Comparison of ENCODE assay signal across 23 cellular contexts in genomic region chr5:57720656-57721055, GRCh38.
DNase-seq lines count a peak whose midpoint lies in the region; ATAC-seq and TF ChIP-seq lines count a peak whose summit lies in the region.
"Had no signal": no experiment of that assay in that cellular context is flagged by ENCODE, and none has a peak within 500 bp of the region (broad histone marks: within the 10 kb centered on the region; RNA-seq: fewer than 3 reads in every experiment).

No MANE protein-coding gene starts in this region.

- no peaks in the 10 kb centered on the region for H3K79me1 ChIP-seq in IMR-90 (ENCODE audit: low read depth in 1 of 2, low read length in 2 of 2)

- H4K5ac ChIP-seq in IMR-90 (ENCODE audit: low read depth, low read length) = peak overlapping the region; percentile 67; the same call in 1 of the 2 replicates

- WGBS in IMR-90 (ENCODE audit: extremely low coverage in 2 of 2, insufficient read length in 1 of 2), 2 experiments = 57% methylated on average over 1 of the region's 4 CpGs; no CpG with 5 or more reads in 1 of the 2 experiments
- 53 to 59% methylated on average over 4 of the region's 4 CpGs for WGBS in tibial nerve, 2 donors

- TF ChIP-seq RAD21 in IMR-90 (IDR thresholded peaks at IDR 0.05; ENCODE audit: low read length) = no peak

- H2AFZ ChIP-seq in IMR-90 (replicated peaks; ENCODE audit: low read length, poor library complexity) = no peak overlapping the region
- H2AFZ ChIP-seq: PC-9 had no signal

- H3K9me3 ChIP-seq in IMR-90 (ENCODE audit: control insufficient read depth, insufficient read depth, low read length) (no peaks in the 10 kb centered on the region), tibial nerve (no peaks in the 10 kb centered on the region)
- H3K9me3 ChIP-seq: A549, Caco-2 had no signal

- DNase-seq in IMR-90 (no peak), dorsolateral prefrontal cortex (peak in 6 of 10 donors; percentile 8 to 54 (median 48)), nucleus accumbens (lab: John Stamatoyannopoulos, UW) (peak in 35 of 56 donors; percentile 1 to 76 (median 36)), tibial nerve (ENCODE audit: low spot score in 2 of 2) (no peak), NCI-H446 (lab: John Stamatoyannopoulos, UW) (no peak), GDM1 (lab: John Stamatoyannopoulos, UW) (no peak), cortex of kidney (lab: John Stamatoyannopoulos, UW) (no peak)
- DNase-seq: C1 segment of cervical spinal cord; Caco-2; CD8-positive, alpha-beta T cell; DMS 273 treated with DMSO at 0.1 percent for 48 hours; DMS79; NCI-H1092; NCI-H1436 treated with DMSO at 0.1 percent for 48 hours; NCI-H187 treated with DMSO at 0.1 percent for 48 hours; NCI-H2171 treated with DMSO at 0.1 percent for 48 hours; NCI-H345; NCI-H524; NCI-H748 treated with DMSO at 0.1 percent for 48 hours; PC-9; Right ventricle myocardium superior had no signal

- H3K23ac ChIP-seq in IMR-90 (ENCODE audit: low read depth, low read length) = no peak overlapping the region

- peak overlapping the region; percentile 13; the same call in 1 of the 2 replicates for H3K27ac ChIP-seq in IMR-90 (ENCODE audit: insufficient read depth, low read length)
- peak overlapping the region in 1 of 59 donors; percentile 55 for H3K27ac ChIP-seq in dorsolateral prefrontal cortex
- peak overlapping the region in 3 of 4 donors; percentile 31 to 71 (median 69) for H3K27ac ChIP-seq in tibial nerve
- H3K27ac ChIP-seq: HL-60, PC-9 had no signal

- BruUV-seq in IMR-90 (replicated peaks; lab: Mats Ljungman, UMichigan) = no TSS peak

- peak overlapping the region; percentile 82 for H3K18ac ChIP-seq in IMR-90 (ENCODE audit: low read depth, low read length)

- H4K20me1 ChIP-seq in IMR-90 (ENCODE audit: insufficient read depth, low read length) = no peaks in the 10 kb centered on the region

- H2BK120ac ChIP-seq in IMR-90 (ENCODE audit: low read depth, low read length) = peak overlapping the region; percentile 44; the same call in 1 of the 2 replicates

- CTCF ChIA-PET in IMR-90 (lab: Yijun Ruan, JAX) = interaction anchor here (0.7 to 1.3 kb wide), 2 partner anchors 55 to 121 kb away, joined by 3 to 4 read pairs; no protein-coding TSS in a partner anchor

- peak overlapping the region; percentile 10; the same call in 1 of the 2 replicates for H3K14ac ChIP-seq in IMR-90 (replicated peaks; ENCODE audit: low read depth, low read length)

- H3K36me3 ChIP-seq in IMR-90 (ENCODE audit: control insufficient read depth, insufficient read depth, low read length) = no peaks in the 10 kb centered on the region
- no peaks in the 10 kb centered on the region for H3K36me3 ChIP-seq in tibial nerve

- POLR2A ChIA-PET in IMR-90 (lab: Charles Lee; ENCODE audit: unreplicated experiment) = interaction anchor here (0.6 kb wide), 1 partner anchor 28 kb away, joined by 6 read pairs; no protein-coding TSS in a partner anchor

- no peak for ATAC-seq in IMR-90 (ENCODE audit: low read depth)
- ATAC-seq: A549; CD8-positive, alpha-beta T cell had no signal

- no peak overlapping the region for H2BK5ac ChIP-seq in IMR-90 (ENCODE audit: low read depth, low read length, poor library complexity, severe bottlenecking)

- H3K4me1 ChIP-seq in IMR-90 (ENCODE audit: control insufficient read depth, insufficient read depth, low read length) = peaks cover 14% of the 10 kb centered on the region
- H3K4me1 ChIP-seq in tibial nerve = peaks cover 0 to 24% (median 2%) of the 10 kb centered on the region in 4 donors

- peak overlapping the region; percentile 61 for H2BK20ac ChIP-seq in IMR-90 (ENCODE audit: low read depth, low read length)

- peak overlapping the region; percentile 9 to 39; a peak in 1 of 4 replicates for H4K8ac ChIP-seq in IMR-90 (ENCODE audit: low read depth in 2 of 2, low read length in 2 of 2)

- peak overlapping the region; percentile 1; the same call in 1 of the 3 replicates for H2BK15ac ChIP-seq in IMR-90 (ENCODE audit: low read depth, low read length)

- H3K4me3 ChIP-seq in IMR-90 (ENCODE audit: insufficient read depth, low read depth, low read length) = no peak overlapping the region
- H3K4me3 ChIP-seq in dorsolateral prefrontal cortex = no peak overlapping the region
- H3K4me3 ChIP-seq in tibial nerve = no peak overlapping the region
- H3K4me3 ChIP-seq: A549, PC-9 had no signal

- H3K9me1 ChIP-seq in IMR-90 (ENCODE audit: insufficient read depth, low read length) = peaks cover 4% of the 10 kb centered on the region; the same call in 1 of the 2 replicates

- H3K27me3 ChIP-seq in IMR-90 (ENCODE audit: control insufficient read depth, insufficient read depth, low read length) (no peaks in the 10 kb centered on the region), dorsolateral prefrontal cortex (no peaks in the 10 kb centered on the region), tibial nerve (no peaks in the 10 kb centered on the region)

- TF ChIP-seq CTCF in IMR-90 (conservative IDR thresholded peaks at IDR 0.05; ENCODE audit: low read depth, low read length) = no peak
- TF ChIP-seq CTCF in dorsolateral prefrontal cortex (IDR thresholded peaks at IDR 0.05 in 54 of 56, conservative IDR thresholded peaks at IDR 0.05 in 2 of 56; ENCODE audit: low read depth in 1 of 56, partially characterized antibody in 56 of 56) = no peak
- TF ChIP-seq CTCF in tibial nerve (IDR thresholded peaks at IDR 0.05) = no peak

- no peak overlapping the region for H3K56ac ChIP-seq in IMR-90 (ENCODE audit: extremely low read depth, insufficient read depth, low read length)

- no peak overlapping the region for H3K4me2 ChIP-seq in IMR-90 (ENCODE audit: low read depth, low read length)
- H3K4me2 ChIP-seq: A549, PC-9 had no signal

- peak overlapping the region; percentile 48 for H4K91ac ChIP-seq in IMR-90 (ENCODE audit: insufficient read depth, low read depth, low read length)

- dilution Hi-C loops in IMR-90 (cut with HindIII; ENCODE audit: low sequenced_read_pairs, unreplicated experiment) = no loop called here

- H3K9ac ChIP-seq in IMR-90 (ENCODE audit: low read depth, low read length) = no peak overlapping the region

- H2AK9ac ChIP-seq in IMR-90 (replicated peaks; ENCODE audit: low read depth, low read length, poor library complexity) = no peak overlapping the region

- no peak for TF ChIP-seq POLR2A in IMR-90 (IDR thresholded peaks at IDR 0.05; ENCODE audit: low read depth, low read length)
- TF ChIP-seq POLR2A in tibial nerve (IDR thresholded peaks at IDR 0.05) = no peak

- H2AK5ac ChIP-seq in IMR-90 (ENCODE audit: low read depth, low read length) = peak overlapping the region; percentile 59

- peak in 1 of 2 donors; percentile 24 for TF ChIP-seq EP300 in tibial nerve (IDR thresholded peaks at IDR 0.05)

- intact Hi-C loops in IMR-90 (cut with micrococcal nuclease) (no loop called here), dorsolateral prefrontal cortex (cut with DNase I) (no loop called here)

- in situ Hi-C loops in IMR-90 (cut with MboI; ENCODE audit: low sequenced_read_pairs) = no loop called here

- peak overlapping the region; percentile 80 for H3K4ac ChIP-seq in IMR-90 (ENCODE audit: low read depth, low read length)

TF ChIP-seq in IMR-90, 13 proteins besides CTCF, POLR2A, EP300 and RAD21:
- TF ChIP-seq RFX5 (IDR thresholded peaks at IDR 0.05; ENCODE audit: low read depth, low read length) = no peak
- no peak for TF ChIP-seq BHLHE40 (IDR thresholded peaks at IDR 0.05; ENCODE audit: low read depth, low read length)
- TF ChIP-seq SMC3 (IDR thresholded peaks at IDR 0.05; ENCODE audit: low read depth, low read length) = no peak
- TF ChIP-seq FOS (IDR thresholded peaks at IDR 0.05; ENCODE audit: low read depth, low read length) = no peak
- TF ChIP-seq NFE2L2 (IDR thresholded peaks at IDR 0.05; ENCODE audit: low read depth, low read length) = no peak
- no peak for TF ChIP-seq CHD1 (IDR thresholded peaks at IDR 0.05; ENCODE audit: low read depth, low read length)
- no peak for TF ChIP-seq CEBPB (IDR thresholded peaks at IDR 0.05; ENCODE audit: low read depth, low read length)
- no peak for TF ChIP-seq MAZ (IDR thresholded peaks at IDR 0.05; ENCODE audit: borderline replicate concordance, low read depth, low read length)
- no peak for TF ChIP-seq MAFK (IDR thresholded peaks at IDR 0.05; ENCODE audit: low read depth, low read length)
- no peak for TF ChIP-seq USF2 (IDR thresholded peaks at IDR 0.05; ENCODE audit: low read depth, low read length)
- TF ChIP-seq MXI1 (IDR thresholded peaks at IDR 0.05; ENCODE audit: borderline replicate concordance, low read depth, low read length) = no peak
TF ChIP-seq in IMR-90: peak in this region for 0.

Comparison
In these comparisons a context has a peak if more than half of its experiments do, and no peak if none do; other contexts are left out.
1. DNase-seq: peak in dorsolateral prefrontal cortex (6 of 10) and nucleus accumbens (35 of 56); none in IMR-90 (single experiment), tibial nerve (0 of 2), NCI-H446 (0 of 2), GDM1 (single experiment) and cortex of kidney (single experiment).